In the genomic region with DNA sequence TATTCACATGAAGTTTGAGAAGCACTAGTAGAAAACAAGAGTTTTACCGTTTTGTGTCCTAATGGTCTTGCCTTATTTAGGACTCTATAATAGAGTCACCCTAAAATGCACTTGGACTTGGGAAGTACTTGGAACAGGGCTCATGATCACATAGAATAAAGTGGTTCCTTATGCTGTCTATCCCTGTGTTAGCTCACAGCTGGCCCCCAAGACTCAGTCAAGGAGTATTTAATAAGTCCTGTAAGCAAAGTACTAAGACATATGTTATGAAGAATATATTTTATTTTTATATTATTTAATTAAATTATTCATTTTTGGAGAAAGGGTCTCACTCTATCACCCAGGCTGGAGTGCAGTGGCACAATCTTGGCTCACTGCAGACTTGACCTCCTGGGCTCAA, we compare ENCODE assay signal across 30 cellular contexts.
"Had no signal": no experiment of that assay in that cellular context is flagged by ENCODE, and none has a peak within 500 bp of the region (broad histone marks: within the 10 kb centered on the region; RNA-seq: fewer than 3 reads in every experiment).

No MANE protein-coding gene starts in this region.

- H3K27ac ChIP-seq: adrenal gland, ascending aorta, body of pancreas, brain microvascular endothelial cell, breast epithelium, cardiac muscle cell had no signal

- DNase-seq: activated effector memory CD4-positive, alpha-beta T cell treated with anti-CD3 and anti-CD28 coated beads, Interleukin-2, amount 50 U/mL, for 16 hours; activated effector memory CD4-positive, alpha-beta T cell treated with Interleukin-2 at 50 U/mL for 16 hours; activated gamma-delta T cell; activated gamma-delta T cell treated with Interleukin-2 at 50 U/mL for 16 hours; activated naive CD4-positive, alpha-beta T cell; activated naive CD4-positive, alpha-beta T cell treated with anti-CD3 and anti-CD28 coated beads for 36 hours; activated naive CD4-positive, alpha-beta T cell treated with anti-CD3 and anti-CD28 coated beads, Interleukin-2, amount 10 ng/mL, durations not matched to agents 7 days and 5 days; activated naive CD4-positive, alpha-beta T cell treated with anti-CD3 and anti-CD28 coated beads, Interleukin-2, amount 50 U/mL, for 16 hours; activated naive CD4-positive, alpha-beta T cell treated with Interleukin-2 at 50 U/mL for 16 hours; activated naive CD8-positive, alpha-beta T cell treated with anti-CD3 and anti-CD28 coated beads for 36 hours; activated naive CD8-positive, alpha-beta T cell treated with anti-CD3 and anti-CD28 coated beads, Interleukin-2, amount 10 ng/mL, durations not matched to agents 7 days and 5 days; activated naive CD8-positive, alpha-beta T cell treated with anti-CD3 and anti-CD28 coated beads, Interleukin-2, amount 50 U/mL, for 24 hours; activated T-cell treated with anti-CD3 and anti-CD28 coated beads, Interleukin-2, amount 50 U/mL, for 1 hour; activated T-cell treated with anti-CD3 and anti-CD28 coated beads, Interleukin-2, amount 50 U/mL, for 24 hours; activated T-cell treated with anti-CD3 and anti-CD28 coated beads, Interleukin-2, amount 50 U/mL, for 4 hours; activated T-cell treated with anti-CD3 and anti-CD28 coated beads, Interleukin-2, amount 50 U/mL, for 48 hours; activated T-cell treated with anti-CD3 and anti-CD28 coated beads, Interleukin-2, amount 50 U/mL, for 72 hours; adrenal gland; amniotic stem cell; amygdala; anterior cingulate cortex; aorta; body of pancreas; brain microvascular endothelial cell; caudate nucleus; central memory CD4-positive, alpha-beta T cell; cerebellar nuclear complex had no signal

- H3K36me3 ChIP-seq: adrenal gland, ascending aorta, brain microvascular endothelial cell, breast epithelium, cardiac muscle cell had no signal

- H3K4me1 ChIP-seq: adrenal gland, ascending aorta, body of pancreas, breast epithelium had no signal

- H3K4me3 ChIP-seq: adrenal gland, ascending aorta, body of pancreas, breast epithelium, cardiac muscle cell had no signal

- H3K27me3 ChIP-seq: adrenal gland, ascending aorta, body of pancreas, brain microvascular endothelial cell, breast epithelium, cardiac muscle cell had no signal

- H3K9me3 ChIP-seq: adrenal gland, ascending aorta, body of pancreas, breast epithelium had no signal
